ENCODE assay signal across 18 cellular contexts in the genomic region with DNA sequence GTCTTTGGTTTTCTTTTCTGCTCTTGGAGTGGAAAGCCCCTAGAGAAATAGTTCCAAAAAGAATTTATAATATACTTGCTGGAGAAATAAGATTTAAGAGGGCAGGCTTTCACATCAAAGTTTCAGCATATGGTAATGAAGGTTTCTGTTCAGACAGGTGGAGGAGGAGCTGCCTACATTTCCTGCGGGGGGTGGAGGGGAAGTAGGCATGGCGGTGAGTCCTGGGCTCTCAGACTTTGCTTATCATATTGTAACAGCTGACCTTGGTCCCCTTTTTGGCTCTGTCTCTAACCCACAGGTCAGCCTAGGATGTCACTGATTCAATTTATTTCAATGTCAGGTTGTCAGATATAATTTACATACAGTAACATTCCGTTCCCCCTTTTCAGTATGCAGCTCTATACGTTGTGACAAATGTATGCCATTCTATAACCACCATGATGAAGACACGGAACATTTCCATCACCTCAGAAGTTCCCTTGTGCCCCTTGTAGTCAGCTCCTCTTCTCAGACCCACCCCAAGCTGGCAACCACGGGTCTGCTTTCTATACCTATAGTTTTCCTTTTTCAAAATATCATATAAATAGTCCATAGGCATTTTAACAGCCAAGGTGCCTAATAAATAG.
DNase-seq lines count a peak whose midpoint lies in the region; ATAC-seq and TF ChIP-seq lines count a peak whose summit lies in the region.
"Had no signal": no experiment of that assay in that cellular context is flagged by ENCODE, and none has a peak within 500 bp of the region (broad histone marks: within the 10 kb centered on the region; RNA-seq: fewer than 3 reads in every experiment).

No MANE protein-coding gene starts in this region.

- no peak overlapping the region for H3K9ac ChIP-seq in mammary epithelial cell (ENCODE audit: insufficient read depth, low read length)

- no peaks in the 10 kb centered on the region for H3K27me3 ChIP-seq in mammary epithelial cell (ENCODE audit: insufficient read depth, low read length)
- H3K27me3 ChIP-seq: esophagus squamous epithelium, MG63, SJCRH30 had no signal

- no peak overlapping the region for H3K4me2 ChIP-seq in mammary epithelial cell (ENCODE audit: insufficient read depth, low read depth, low read length)

- in situ Hi-C loops in mammary epithelial cell (cut with MboI; ENCODE audit: low sequenced_read_pairs in 2 of 2), result no loop called here

- H3K27ac Mint-ChIP-seq in MCF 10A (ENCODE audit: low read depth, unreplicated experiment), result no peak overlapping the region
- H3K27ac Mint-ChIP-seq in activated CD4-positive, alpha-beta T cell treated with anti-CD3 and anti-CD28 coated beads, Interleukin-2, amount 10 ng/mL, durations not matched to agents 7 days and 5 days, result peak overlapping the region; percentile 86
- peak overlapping the region; percentile 79 for H3K27ac Mint-ChIP-seq in activated naive CD8-positive, alpha-beta T cell treated with anti-CD3 and anti-CD28 coated beads for 36 hours
- H3K27ac Mint-ChIP-seq: dendritic cell treated with granulocyte-macrophage colony-stimulating factor and Interleukin-4, amounts not matched to agents 40 ng/mL and 50 ng/mL, for 4 days had no signal

- no peaks in the 10 kb centered on the region for H3K27me3 Mint-ChIP-seq in MCF 10A (ENCODE audit: insufficient read depth, unreplicated experiment)
- H3K27me3 Mint-ChIP-seq in activated CD4-positive, alpha-beta T cell treated with anti-CD3 and anti-CD28 coated beads, Interleukin-2, amount 10 ng/mL, durations not matched to agents 7 days and 5 days, result no peaks in the 10 kb centered on the region
- H3K27me3 Mint-ChIP-seq in activated naive CD8-positive, alpha-beta T cell treated with anti-CD3 and anti-CD28 coated beads for 36 hours, result no peaks in the 10 kb centered on the region
- H3K27me3 Mint-ChIP-seq: dendritic cell treated with granulocyte-macrophage colony-stimulating factor and Interleukin-4, amounts not matched to agents 40 ng/mL and 50 ng/mL, for 4 days had no signal

- intact Hi-C loops in mammary epithelial cell (cut with micrococcal nuclease), result loop anchor here (10.0 kb wide), 1 partner anchor 61 kb away; no protein-coding TSS in a partner anchor
- intact Hi-C loops in MCF 10A (cut with micrococcal nuclease), result no loop called here

- CTCF ChIA-PET in mammary epithelial cell (lab: Charles Lee; ENCODE audit: low non-redundant PET) (no interaction called here), MCF 10A (lab: Yijun Ruan, JAX) (interaction anchor here (0.6 to 0.7 kb wide), 2 partner anchors 69 to 157 kb away, joined by 3 to 4 read pairs; no protein-coding TSS in a partner anchor)
- CTCF ChIA-PET in activated CD4-positive, alpha-beta T cell treated with anti-CD3 and anti-CD28 coated beads, Interleukin-2, amount 10 ng/mL, durations not matched to agents 7 days and 5 days (lab: Charles Lee), result interaction anchor here (0.9 to 1.0 kb wide), 2 partner anchors 21 to 62 kb away, joined by 3 read pairs; no protein-coding TSS in a partner anchor

- peak overlapping the region; percentile 20 for H2AFZ ChIP-seq in mammary epithelial cell (ENCODE audit: low read depth, low read length)

- H3K9me3 Mint-ChIP-seq in MCF 10A (ENCODE audit: unreplicated experiment), result peaks cover 44% of the 10 kb centered on the region
- peaks cover 21% of the 10 kb centered on the region for H3K9me3 Mint-ChIP-seq in activated CD4-positive, alpha-beta T cell treated with anti-CD3 and anti-CD28 coated beads, Interleukin-2, amount 10 ng/mL, durations not matched to agents 7 days and 5 days
- peaks cover 21% of the 10 kb centered on the region for H3K9me3 Mint-ChIP-seq in activated naive CD8-positive, alpha-beta T cell treated with anti-CD3 and anti-CD28 coated beads for 36 hours

- H3K36me3 Mint-ChIP-seq in MCF 10A (ENCODE audit: insufficient read depth, unreplicated experiment), result no peaks in the 10 kb centered on the region
- H3K36me3 Mint-ChIP-seq in activated CD4-positive, alpha-beta T cell treated with anti-CD3 and anti-CD28 coated beads, Interleukin-2, amount 10 ng/mL, durations not matched to agents 7 days and 5 days (ENCODE audit: low read depth), result peaks cover 2% of the 10 kb centered on the region
- H3K36me3 Mint-ChIP-seq in activated naive CD8-positive, alpha-beta T cell treated with anti-CD3 and anti-CD28 coated beads for 36 hours, result no peaks in the 10 kb centered on the region

- H3K27ac ChIP-seq in mammary epithelial cell (ENCODE audit: insufficient read depth, low read depth, low read length), result no peak overlapping the region
- H3K27ac ChIP-seq: esophagus squamous epithelium, SJCRH30 had no signal

- no peaks in the 10 kb centered on the region for H4K20me1 ChIP-seq in mammary epithelial cell (ENCODE audit: insufficient read depth, low read length)

- no peak overlapping the region for H3K4me3 Mint-ChIP-seq in MCF 10A (ENCODE audit: unreplicated experiment)
- H3K4me3 Mint-ChIP-seq in activated CD4-positive, alpha-beta T cell treated with anti-CD3 and anti-CD28 coated beads, Interleukin-2, amount 10 ng/mL, durations not matched to agents 7 days and 5 days, result peak overlapping the region; percentile 34
- peak overlapping the region; percentile 58 for H3K4me3 Mint-ChIP-seq in activated naive CD8-positive, alpha-beta T cell treated with anti-CD3 and anti-CD28 coated beads for 36 hours
- H3K4me3 Mint-ChIP-seq: dendritic cell treated with granulocyte-macrophage colony-stimulating factor and Interleukin-4, amounts not matched to agents 40 ng/mL and 50 ng/mL, for 4 days had no signal

- DNase-seq in mammary epithelial cell (no peak), MCF 10A (ENCODE audit: unreplicated experiment) (no peak), NCI-H1436 (lab: John Stamatoyannopoulos, UW) (no peak)
- peak; percentile 46 for DNase-seq in activated CD4-positive, alpha-beta T cell treated with anti-CD3 and anti-CD28 coated beads, Interleukin-2, amount 10 ng/mL, durations not matched to agents 7 days and 5 days
- DNase-seq in activated naive CD8-positive, alpha-beta T cell treated with anti-CD3 and anti-CD28 coated beads for 36 hours, result no peak
- DNase-seq in stimulated activated naive CD8-positive, alpha-beta T cell treated with anti-CD3 and anti-CD28 coated beads, Interleukin-15, Interleukin-2, amounts not matched to agents 100 U/mL and 50 U/mL, for 24 hours, result peak; percentile 34
- DNase-seq: esophagus squamous epithelium, GOT3, mesendoderm, MG63, NCI-H2029, NCI-H510A treated with DMSO at 0.1 percent for 48 hours, retina, SJCRH30, trophoblast cell had no signal

- H3K4me1 ChIP-seq in mammary epithelial cell (ENCODE audit: insufficient read depth, low read length), result no peaks in the 10 kb centered on the region
- H3K4me1 ChIP-seq: esophagus squamous epithelium, SJCRH30 had no signal

- no peak for TF ChIP-seq CTCF in mammary epithelial cell (conservative IDR thresholded peaks at IDR 0.05 in 1 of 2, IDR thresholded peaks at IDR 0.05 in 1 of 2; ENCODE audit: extremely low read depth in 1 of 2, insufficient read depth in 1 of 2, low read depth in 1 of 2, low read length in 2 of 2)
- TF ChIP-seq CTCF in MCF 10A (IDR thresholded peaks at IDR 0.05; ENCODE audit: unreplicated experiment), result no peak

- peak; percentile 91 for ATAC-seq in stimulated activated naive CD8-positive, alpha-beta T cell treated with anti-CD3 and anti-CD28 coated beads, Interleukin-15, Interleukin-2, amounts not matched to agents 100 U/mL and 50 U/mL, for 24 hours
- no peak for ATAC-seq in HG03432 (IDR thresholded peaks at IDR 0.05; ENCODE audit: unreplicated experiment)
- no peak for ATAC-seq in GM19324 (IDR thresholded peaks at IDR 0.05; ENCODE audit: low FRiP score, unreplicated experiment)

- POLR2A ChIA-PET in MCF 10A (lab: Yijun Ruan, JAX), result no interaction called here
- POLR2A ChIA-PET in activated CD4-positive, alpha-beta T cell treated with anti-CD3 and anti-CD28 coated beads, Interleukin-2, amount 10 ng/mL, durations not matched to agents 7 days and 5 days (lab: Charles Lee), result no interaction called here

- H3K4me3 ChIP-seq in mammary epithelial cell (replicated peaks in 1 of 3; ENCODE audit: insufficient read depth in 1 of 3, low read depth in 2 of 3, low read length in 3 of 3), result no peak overlapping the region
- H3K4me3 ChIP-seq: esophagus squamous epithelium, MG63, SJCRH30 had no signal

- no peaks in the 10 kb centered on the region for H3K4me1 Mint-ChIP-seq in MCF 10A (ENCODE audit: insufficient read depth, unreplicated experiment)
- H3K4me1 Mint-ChIP-seq in activated CD4-positive, alpha-beta T cell treated with anti-CD3 and anti-CD28 coated beads, Interleukin-2, amount 10 ng/mL, durations not matched to agents 7 days and 5 days, result peaks cover 14% of the 10 kb centered on the region
- H3K4me1 Mint-ChIP-seq in activated naive CD8-positive, alpha-beta T cell treated with anti-CD3 and anti-CD28 coated beads for 36 hours, result peaks cover 16% of the 10 kb centered on the region

- dilution Hi-C loops in mammary epithelial cell (cut with HindIII; ENCODE audit: low sequenced_read_pairs), result no loop called here

- BruUV-seq in mammary epithelial cell (replicated peaks; lab: Mats Ljungman, UMichigan) (no TSS peak), MCF 10A (replicated peaks; lab: Mats Ljungman, UMichigan) (no TSS peak)

- no peaks in the 10 kb centered on the region for H3K36me3 ChIP-seq in mammary epithelial cell (ENCODE audit: insufficient read depth, low read length)
- H3K36me3 ChIP-seq: esophagus squamous epithelium, MG63, SJCRH30 had no signal

- H3K9me3 ChIP-seq in mammary epithelial cell (replicated peaks; ENCODE audit: insufficient read depth, low read length), result no peaks in the 10 kb centered on the region
- H3K9me3 ChIP-seq: MG63, SJCRH30 had no signal

- WGBS in mammary epithelial cell (ENCODE audit: low coverage, missing lambda C conversion rate), result 20% methylated on average over 6 of the region's 6 CpGs

- no peaks in the 10 kb centered on the region for H3K79me2 ChIP-seq in mammary epithelial cell (ENCODE audit: insufficient read depth, low read length)

Comparison
In these comparisons a context has a peak if more than half of its experiments do, and no peak if none do; other contexts are left out.
1. DNase-seq: peak in activated CD4-positive, alpha-beta T cell treated with anti-CD3 and anti-CD28 coated beads, Interleukin-2, amount 10 ng/mL, durations not matched to agents 7 days and 5 days (single experiment) and stimulated activated naive CD8-positive, alpha-beta T cell treated with anti-CD3 and anti-CD28 coated beads, Interleukin-15, Interleukin-2, amounts not matched to agents 100 U/mL and 50 U/mL, for 24 hours (single experiment); none in mammary epithelial cell (single experiment), MCF 10A (single experiment), activated naive CD8-positive, alpha-beta T cell treated with anti-CD3 and anti-CD28 coated beads for 36 hours (single experiment) and NCI-H1436 (single experiment).